ENCODE assay signal across 8 cellular contexts in the genomic region with DNA sequence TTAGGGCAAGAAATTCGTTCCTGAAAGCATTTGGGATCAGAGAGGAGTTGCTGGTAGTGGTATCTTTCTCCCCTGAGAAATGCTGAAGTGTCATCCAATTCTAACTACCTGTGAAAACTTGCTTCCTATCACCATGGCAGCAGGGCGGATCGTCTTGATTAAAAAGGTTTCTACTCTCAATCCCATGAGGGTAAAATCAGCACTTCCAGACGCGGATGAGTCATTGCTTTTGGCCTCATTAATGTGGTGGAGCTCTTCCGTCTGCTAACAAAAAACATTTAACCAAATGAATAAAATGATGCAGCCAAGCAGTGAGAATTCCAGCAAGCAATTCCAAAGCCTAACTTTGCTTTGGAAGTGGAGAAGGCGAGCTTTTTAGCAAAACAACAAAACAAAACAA.
A peak's percentile ranks its signal among the peaks of the same experiment; 100 is the strongest.
DNase-seq lines count a peak whose midpoint lies in the region; ATAC-seq and TF ChIP-seq lines count a peak whose summit lies in the region.

No MANE protein-coding gene starts in this region.

- no peak overlapping the region for H3K27ac Mint-ChIP-seq in activated CD8-positive, alpha-beta T cell treated with anti-CD3 and anti-CD28 coated beads for 36 hours
- no peak overlapping the region for H3K27ac Mint-ChIP-seq in activated CD8-positive, alpha-beta T cell treated with anti-CD3 and anti-CD28 coated beads, Interleukin-2, amount 10 ng/mL, durations not matched to agents 7 days and 5 days
- H3K27ac Mint-ChIP-seq in stimulated activated naive CD8-positive, alpha-beta T cell treated with anti-CD3 and anti-CD28 coated beads, Interleukin-15, amount 100 ng/mL, for 72 hours, result peak overlapping the region in 1 of 2 donors; percentile 42

- H3K9me3 ChIP-seq in adipocyte (ENCODE audit: control insufficient read depth, low read length) (no peaks in the 10 kb centered on the region), transverse colon (no peaks in the 10 kb centered on the region)

- H3K36me3 ChIP-seq in adipocyte (ENCODE audit: control insufficient read depth, insufficient read depth, low read length, severe bottlenecking), result no peaks in the 10 kb centered on the region
- no peaks in the 10 kb centered on the region for H3K36me3 ChIP-seq in transverse colon

- no peaks in the 10 kb centered on the region for H3K36me3 Mint-ChIP-seq in activated CD8-positive, alpha-beta T cell treated with anti-CD3 and anti-CD28 coated beads for 36 hours (ENCODE audit: low read depth)
- peaks cover 2% of the 10 kb centered on the region for H3K36me3 Mint-ChIP-seq in activated CD8-positive, alpha-beta T cell treated with anti-CD3 and anti-CD28 coated beads, Interleukin-2, amount 10 ng/mL, durations not matched to agents 7 days and 5 days (ENCODE audit: low read depth)

- H3K4me3 ChIP-seq in adipocyte (ENCODE audit: low read length) (peak overlapping the region; percentile 33), transverse colon (no peak overlapping the region)

- CTCF ChIA-PET in activated CD8-positive, alpha-beta T cell treated with anti-CD3 and anti-CD28 coated beads for 36 hours (lab: Charles Lee), result no interaction called here
- CTCF ChIA-PET in activated CD8-positive, alpha-beta T cell treated with anti-CD3 and anti-CD28 coated beads, Interleukin-2, amount 10 ng/mL, durations not matched to agents 7 days and 5 days (lab: Charles Lee), result no interaction called here

- POLR2A ChIA-PET in activated CD8-positive, alpha-beta T cell treated with anti-CD3 and anti-CD28 coated beads for 36 hours (lab: Charles Lee), result no interaction called here
- POLR2A ChIA-PET in activated CD8-positive, alpha-beta T cell treated with anti-CD3 and anti-CD28 coated beads, Interleukin-2, amount 10 ng/mL, durations not matched to agents 7 days and 5 days (lab: Charles Lee), result no interaction called here

- TF ChIP-seq EP300 in transverse colon (IDR thresholded peaks at IDR 0.05; ENCODE audit: low read depth), result no peak

- TF ChIP-seq CTCF in activated CD8-positive, alpha-beta T cell treated with anti-CD3 and anti-CD28 coated beads for 36 hours (IDR thresholded peaks at IDR 0.05), result no peak
- no peak for TF ChIP-seq CTCF in transverse colon (IDR thresholded peaks at IDR 0.05)

- H3K9me3 Mint-ChIP-seq in activated CD8-positive, alpha-beta T cell treated with anti-CD3 and anti-CD28 coated beads for 36 hours, result peaks cover 5% of the 10 kb centered on the region
- H3K9me3 Mint-ChIP-seq in activated CD8-positive, alpha-beta T cell treated with anti-CD3 and anti-CD28 coated beads, Interleukin-2, amount 10 ng/mL, durations not matched to agents 7 days and 5 days (ENCODE audit: insufficient read depth), result no peaks in the 10 kb centered on the region
- H3K9me3 Mint-ChIP-seq in stimulated activated naive CD8-positive, alpha-beta T cell treated with anti-CD3 and anti-CD28 coated beads, Interleukin-15, amount 100 ng/mL, for 72 hours, result peaks cover 8 to 10% of the 10 kb centered on the region in 2 donors

- DNase-seq in activated CD8-positive, alpha-beta T cell treated with anti-CD3 and anti-CD28 coated beads for 36 hours, result peak; percentile 11
- no peak for DNase-seq in activated CD8-positive, alpha-beta T cell treated with anti-CD3 and anti-CD28 coated beads, Interleukin-2, amount 10 ng/mL, durations not matched to agents 7 days and 5 days
- DNase-seq in adipocyte (ENCODE audit: low read depth), result peak; percentile 78
- peak; percentile 29 for DNase-seq in inferior parietal cortex (ENCODE audit: extremely low spot score)
- DNase-seq in transverse colon, result no peak
- no peak for DNase-seq in NK-92 treated with Interleukin-12 subunit alpha and Interleukin-12 subunit beta, amount 100 ng/mL, for 24 hours (lab: John Stamatoyannopoulos, UW)
- no peak for DNase-seq in stimulated activated naive CD8-positive, alpha-beta T cell treated with anti-CD3 and anti-CD28 coated beads, Interleukin-15, amount 100 ng/mL, for 72 hours

- in situ Hi-C loops in transverse colon (cut with MboI; ENCODE audit: low pct_ligation_motif_present in 1 of 4, low pct_unique_long_range_greater_than_20kb in 1 of 4, low sequenced_read_pairs in 3 of 4), result no loop called here

- H3K4me1 Mint-ChIP-seq in activated CD8-positive, alpha-beta T cell treated with anti-CD3 and anti-CD28 coated beads for 36 hours (ENCODE audit: low read depth), result peaks cover 13% of the 10 kb centered on the region
- H3K4me1 Mint-ChIP-seq in activated CD8-positive, alpha-beta T cell treated with anti-CD3 and anti-CD28 coated beads, Interleukin-2, amount 10 ng/mL, durations not matched to agents 7 days and 5 days (ENCODE audit: low read depth), result peaks cover 13% of the 10 kb centered on the region
- H3K4me1 Mint-ChIP-seq in stimulated activated naive CD8-positive, alpha-beta T cell treated with anti-CD3 and anti-CD28 coated beads, Interleukin-15, amount 100 ng/mL, for 72 hours, result peaks cover 14% of the 10 kb centered on the region

- no peak for TF ChIP-seq POLR2A in transverse colon (IDR thresholded peaks at IDR 0.05)

- H3K9ac ChIP-seq in adipocyte (ENCODE audit: low read length), result peak overlapping the region; percentile 65

- H3K27ac ChIP-seq in transverse colon, result peak overlapping the region; percentile 66 to 76 (median 72)

- H3K27me3 ChIP-seq in adipocyte (replicated peaks; ENCODE audit: control insufficient read depth, insufficient read depth, low read length), result no peaks in the 10 kb centered on the region
- H3K27me3 ChIP-seq in transverse colon, result no peaks in the 10 kb centered on the region

- intact Hi-C loops in activated CD8-positive, alpha-beta T cell treated with anti-CD3 and anti-CD28 coated beads for 36 hours (cut with micrococcal nuclease), result no loop called here
- intact Hi-C loops in transverse colon (cut with DNase I; ENCODE audit: low total_unique reads), result no loop called here

- ATAC-seq in activated CD8-positive, alpha-beta T cell treated with anti-CD3 and anti-CD28 coated beads for 36 hours, result no peak
- no peak for ATAC-seq in activated CD8-positive, alpha-beta T cell treated with anti-CD3 and anti-CD28 coated beads, Interleukin-2, amount 10 ng/mL, durations not matched to agents 7 days and 5 days
- ATAC-seq in HG03354 (IDR thresholded peaks at IDR 0.05; ENCODE audit: poor library complexity, severe bottlenecking, unreplicated experiment), result no peak
- ATAC-seq in stimulated activated naive CD8-positive, alpha-beta T cell treated with anti-CD3 and anti-CD28 coated beads, Interleukin-15, amount 100 ng/mL, for 72 hours, result no peak

- WGBS in transverse colon (ENCODE audit: low coverage in 1 of 2), 2 donors, result 45 to 46% methylated on average over 7 of the region's 7 CpGs

- peaks cover 7% of the 10 kb centered on the region for H3K27me3 Mint-ChIP-seq in activated CD8-positive, alpha-beta T cell treated with anti-CD3 and anti-CD28 coated beads for 36 hours
- peaks cover 2% of the 10 kb centered on the region for H3K27me3 Mint-ChIP-seq in activated CD8-positive, alpha-beta T cell treated with anti-CD3 and anti-CD28 coated beads, Interleukin-2, amount 10 ng/mL, durations not matched to agents 7 days and 5 days (ENCODE audit: low read depth)
- H3K27me3 Mint-ChIP-seq in stimulated activated naive CD8-positive, alpha-beta T cell treated with anti-CD3 and anti-CD28 coated beads, Interleukin-15, amount 100 ng/mL, for 72 hours, result peaks cover 16% of the 10 kb centered on the region

- peaks cover 57% of the 10 kb centered on the region for H3K4me1 ChIP-seq in adipocyte (ENCODE audit: control insufficient read depth, insufficient read depth, low read length)
- H3K4me1 ChIP-seq in transverse colon, result peaks cover 5 to 25% (median 11%) of the 10 kb centered on the region in 4 donors

- no peak overlapping the region for H3K4me3 Mint-ChIP-seq in activated CD8-positive, alpha-beta T cell treated with anti-CD3 and anti-CD28 coated beads for 36 hours
- no peak overlapping the region for H3K4me3 Mint-ChIP-seq in activated CD8-positive, alpha-beta T cell treated with anti-CD3 and anti-CD28 coated beads, Interleukin-2, amount 10 ng/mL, durations not matched to agents 7 days and 5 days
- no peak overlapping the region for H3K4me3 Mint-ChIP-seq in stimulated activated naive CD8-positive, alpha-beta T cell treated with anti-CD3 and anti-CD28 coated beads, Interleukin-15, amount 100 ng/mL, for 72 hours

Comparison
In these comparisons a context has a peak if more than half of its experiments do, and no peak if none do; other contexts are left out.
1. DNase-seq: peak in activated CD8-positive, alpha-beta T cell treated with anti-CD3 and anti-CD28 coated beads for 36 hours (single experiment), adipocyte (single experiment) and inferior parietal cortex (single experiment); none in activated CD8-positive, alpha-beta T cell treated with anti-CD3 and anti-CD28 coated beads, Interleukin-2, amount 10 ng/mL, durations not matched to agents 7 days and 5 days (single experiment), transverse colon (single experiment), NK-92 treated with Interleukin-12 subunit alpha and Interleukin-12 subunit beta, amount 100 ng/mL, for 24 hours (single experiment) and stimulated activated naive CD8-positive, alpha-beta T cell treated with anti-CD3 and anti-CD28 coated beads, Interleukin-15, amount 100 ng/mL, for 72 hours (0 of 2).